Comparison of ENCODE assay signal across 1 cellular context in genomic region chr17:16933317-16934132, GRCh38.
TF ChIP-seq lines count a peak whose summit lies in the region.

No MANE protein-coding gene starts in this region.

TF ChIP-seq in A549, 52 proteins besides CTCF, POLR2A, EP300 and RAD21:
- TF ChIP-seq FOSL2 (IDR thresholded peaks at IDR 0.05) (no peak), FOSL2 (CRISPR knock-in tag; IDR thresholded peaks at IDR 0.05) (peak; percentile 61), RCOR1 (IDR thresholded peaks at IDR 0.05; ENCODE audit: low read depth, low read length) (no peak), ZC3H11A (IDR thresholded peaks at IDR 0.05) (no peak), HOXB13 (CRISPR knock-in tag; IDR thresholded peaks at IDR 0.05; ENCODE audit: low read depth) (no peak), TFCP2L1 (CRISPR knock-in tag; IDR thresholded peaks at IDR 0.05) (no peak)
- TF ChIP-seq, protein P1, sequence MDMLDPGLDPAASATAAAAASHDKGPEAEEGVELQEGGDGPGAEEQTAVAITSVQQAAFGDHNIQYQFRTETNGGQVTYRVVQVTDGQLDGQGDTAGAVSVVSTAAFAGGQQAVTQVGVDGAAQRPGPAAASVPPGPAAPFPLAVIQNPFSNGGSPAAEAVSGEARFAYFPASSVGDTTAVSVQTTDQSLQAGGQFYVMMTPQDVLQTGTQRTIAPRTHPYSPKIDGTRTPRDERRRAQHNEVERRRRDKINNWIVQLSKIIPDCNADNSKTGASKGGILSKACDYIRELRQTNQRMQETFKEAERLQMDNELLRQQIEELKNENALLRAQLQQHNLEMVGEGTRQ (IDR thresholded peaks at IDR 0.05) = no peak
- TF ChIP-seq, protein P2, sequence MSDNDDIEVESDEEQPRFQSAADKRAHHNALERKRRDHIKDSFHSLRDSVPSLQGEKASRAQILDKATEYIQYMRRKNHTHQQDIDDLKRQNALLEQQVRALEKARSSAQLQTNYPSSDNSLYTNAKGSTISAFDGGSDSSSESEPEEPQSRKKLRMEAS (IDR thresholded peaks at IDR 0.05) = no peak
- TF ChIP-seq, protein P3, sequence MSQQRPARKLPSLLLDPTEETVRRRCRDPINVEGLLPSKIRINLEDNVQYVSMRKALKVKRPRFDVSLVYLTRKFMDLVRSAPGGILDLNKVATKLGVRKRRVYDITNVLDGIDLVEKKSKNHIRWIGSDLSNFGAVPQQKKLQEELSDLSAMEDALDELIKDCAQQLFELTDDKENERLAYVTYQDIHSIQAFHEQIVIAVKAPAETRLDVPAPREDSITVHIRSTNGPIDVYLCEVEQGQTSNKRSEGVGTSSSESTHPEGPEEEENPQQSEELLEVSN (IDR thresholded peaks at IDR 0.05; ENCODE audit: borderline replicate concordance, low read depth) = no peak; the same call in 1 of the 2 replicates
